In the genomic region with DNA sequence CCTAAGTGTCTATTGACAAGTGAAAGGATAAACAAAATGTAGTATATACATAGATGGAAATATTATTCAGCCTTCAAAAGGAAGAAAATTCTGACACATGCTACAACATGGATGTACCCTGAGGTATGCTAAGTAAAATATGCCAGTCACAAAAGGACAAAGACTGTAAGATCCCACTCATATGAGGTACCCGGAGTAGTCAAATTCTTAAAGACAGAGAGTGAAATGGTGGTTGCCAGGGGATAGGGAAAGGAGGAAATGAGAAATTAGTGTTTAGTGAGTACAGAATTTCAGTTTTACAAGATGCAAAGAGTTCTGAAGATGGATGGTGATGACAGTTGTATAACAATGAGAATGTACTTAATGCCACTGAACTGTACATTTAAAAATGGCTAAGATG, we compare ENCODE assay signal across 25 cellular contexts.
DNase-seq lines count a peak whose midpoint lies in the region; ATAC-seq and TF ChIP-seq lines count a peak whose summit lies in the region.
"Had no signal": no experiment of that assay in that cellular context is flagged by ENCODE, and none has a peak within 500 bp of the region (broad histone marks: within the 10 kb centered on the region; RNA-seq: fewer than 3 reads in every experiment).

No MANE protein-coding gene starts in this region.

- H3K4me3 ChIP-seq in OCI-LY3 (ENCODE audit: low read length): peak overlapping the region; percentile 20; the same call in 1 of the 2 replicates
- H3K4me3 ChIP-seq in effector memory CD4-positive, alpha-beta T cell (ENCODE audit: insufficient read depth, low read depth, low read length, poor library complexity, severe bottlenecking): no peak overlapping the region

- H3K9me3 ChIP-seq in OCI-LY3 (ENCODE audit: insufficient read depth, low read length): peaks cover 6% of the 10 kb centered on the region; the same call in 1 of the 2 replicates
- H3K9me3 ChIP-seq in effector memory CD4-positive, alpha-beta T cell (ENCODE audit: control insufficient read depth, low read length): no peaks in the 10 kb centered on the region

- H3K9me3 Mint-ChIP-seq in stimulated activated naive CD8-positive, alpha-beta T cell treated with anti-CD3 and anti-CD28 coated beads, Interleukin-15, amount 100 ng/mL, for 72 hours: no peaks in the 10 kb centered on the region
- H3K9me3 Mint-ChIP-seq: T-cell had no signal

- no peak overlapping the region for H3K27ac Mint-ChIP-seq in stimulated activated naive CD8-positive, alpha-beta T cell treated with anti-CD3 and anti-CD28 coated beads, Interleukin-15, amount 100 ng/mL, for 72 hours
- H3K27ac Mint-ChIP-seq: B cell, T-cell had no signal

- no peaks in the 10 kb centered on the region for H3K36me3 ChIP-seq in OCI-LY3 (replicated peaks; ENCODE audit: low read depth, low read length)
- no peaks in the 10 kb centered on the region for H3K36me3 ChIP-seq in effector memory CD4-positive, alpha-beta T cell (ENCODE audit: control insufficient read depth, insufficient read depth, low read length)

- H3K4me2 ChIP-seq in OCI-LY3 (ENCODE audit: low read length): peak overlapping the region; percentile 47
- H3K4me2 ChIP-seq: KMS-11 had no signal

- H3K9ac ChIP-seq in OCI-LY3 (ENCODE audit: low read length): no peak overlapping the region
- H3K9ac ChIP-seq: KMS-11 had no signal

- no peak overlapping the region for H3K4me3 Mint-ChIP-seq in stimulated activated naive CD8-positive, alpha-beta T cell treated with anti-CD3 and anti-CD28 coated beads, Interleukin-15, amount 100 ng/mL, for 72 hours
- H3K4me3 Mint-ChIP-seq: B cell, CD14-positive monocyte, T-cell had no signal

- no peak overlapping the region for H2AFZ ChIP-seq in OCI-LY3 (ENCODE audit: low read depth, low read length)

- no peak for TF ChIP-seq CTCF in OCI-LY3 (IDR thresholded peaks at IDR 0.05; ENCODE audit: low read depth, low read length)

- H3K4me1 ChIP-seq in OCI-LY3 (ENCODE audit: low read length): peaks cover 54% of the 10 kb centered on the region
- H3K4me1 ChIP-seq in effector memory CD4-positive, alpha-beta T cell (ENCODE audit: control insufficient read depth, insufficient read depth, low read length, poor library complexity, severe bottlenecking): no peaks in the 10 kb centered on the region

- ATAC-seq in stimulated activated naive CD8-positive, alpha-beta T cell treated with anti-CD3 and anti-CD28 coated beads, Interleukin-15, amount 100 ng/mL, for 72 hours: peak; percentile 35
- ATAC-seq in stimulated activated naive CD8-positive, alpha-beta T cell treated with anti-CD3 and anti-CD28 coated beads, Interleukin-15, Interleukin-2, amounts not matched to agents 100 U/mL and 50 U/mL, for 24 hours: no peak
- ATAC-seq in HG02571 (IDR thresholded peaks at IDR 0.05; ENCODE audit: unreplicated experiment): peak; percentile 55
- ATAC-seq: Panc1, SK-N-SH treated with all-trans-retinoic acid at 6 μM for 48 hours, T-cell had no signal

- no peak overlapping the region for H3K27ac ChIP-seq in OCI-LY3 (ENCODE audit: low read length)
- no peak overlapping the region for H3K27ac ChIP-seq in effector memory CD4-positive, alpha-beta T cell (ENCODE audit: insufficient read depth, low read length, poor library complexity, severe bottlenecking)
- H3K27ac ChIP-seq: KMS-11 had no signal

- no peaks in the 10 kb centered on the region for H3K79me2 ChIP-seq in OCI-LY3 (ENCODE audit: low read length)

- H4K20me1 ChIP-seq in OCI-LY3 (ENCODE audit: insufficient read depth, low read length): peaks cover 12% of the 10 kb centered on the region; the same call in 1 of the 2 replicates

- peaks cover 31% of the 10 kb centered on the region for H3K27me3 ChIP-seq in OCI-LY3 (ENCODE audit: low read depth, low read length)
- H3K27me3 ChIP-seq in effector memory CD4-positive, alpha-beta T cell (replicated peaks; ENCODE audit: control insufficient read depth, insufficient read depth, low read length, poor library complexity, severe bottlenecking): no peaks in the 10 kb centered on the region

- H3K4me1 Mint-ChIP-seq in stimulated activated naive CD8-positive, alpha-beta T cell treated with anti-CD3 and anti-CD28 coated beads, Interleukin-15, amount 100 ng/mL, for 72 hours: peaks cover 28% of the 10 kb centered on the region
- H3K4me1 Mint-ChIP-seq: B cell had no signal

- no peak for DNase-seq in stimulated activated naive CD8-positive, alpha-beta T cell treated with anti-CD3 and anti-CD28 coated beads, Interleukin-15, amount 100 ng/mL, for 72 hours
- no peak for DNase-seq in stimulated activated naive CD8-positive, alpha-beta T cell treated with anti-CD3 and anti-CD28 coated beads, Interleukin-15, Interleukin-2, amounts not matched to agents 100 U/mL and 50 U/mL, for 24 hours
- DNase-seq in AML-193 (lab: John Stamatoyannopoulos, UW) (no peak), NCI-H1105 treated with DMSO at 0.1 percent for 48 hours (lab: John Stamatoyannopoulos, UW) (no peak)
- no peak for DNase-seq in effector memory CD4-positive, alpha-beta T cell
- DNase-seq: EL; GF-D8; IMR-90; NCI-H1092 treated with DMSO at 0.1 percent for 48 hours; NCI-H1694; NCI-H2081; NCI-H2171; NCI-H345; NCI-H524; NCI-H774; NK-92 treated with Interleukin-12 subunit alpha and Interleukin-12 subunit beta, amount 100 ng/mL, for 24 hours; SIG-M5; T-cell had no signal

- H3K27me3 Mint-ChIP-seq in stimulated activated naive CD8-positive, alpha-beta T cell treated with anti-CD3 and anti-CD28 coated beads, Interleukin-15, amount 100 ng/mL, for 72 hours: peaks cover 15% of the 10 kb centered on the region
- H3K27me3 Mint-ChIP-seq: T-cell had no signal
